ENCODE assay signal across 26 cellular contexts in the genomic region with DNA sequence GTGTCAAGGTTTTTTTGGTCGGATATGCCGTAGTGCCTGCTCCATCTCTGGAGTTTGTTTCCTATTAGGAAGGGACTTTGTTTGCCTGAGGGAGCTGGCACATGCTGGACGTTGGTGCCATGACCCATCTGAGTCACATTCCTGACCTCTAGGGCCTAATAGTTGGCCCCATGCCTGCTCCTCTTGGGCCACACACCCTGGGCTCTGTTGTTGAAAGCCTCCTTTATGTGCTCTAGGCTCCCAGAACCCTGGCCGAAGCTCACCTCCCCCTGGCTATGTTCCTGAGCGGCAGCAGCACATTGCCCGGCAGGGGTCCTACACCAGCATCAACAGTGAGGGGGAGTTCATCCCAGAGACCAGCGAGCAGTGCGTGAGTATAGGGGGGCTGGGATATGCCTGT. TPM values are rescaled to one million over a fixed set of nuclear protein-coding genes. Genes with fewer than 3 reads are reported as not detected.
DNase-seq lines count a peak whose midpoint lies in the region; ATAC-seq, FAIRE-seq and TF ChIP-seq lines count a peak whose summit lies in the region.
"Had no signal": no experiment of that assay in that cellular context is flagged by ENCODE, and none has a peak within 500 bp of the region (broad histone marks: within the 10 kb centered on the region; RNA-seq: fewer than 3 reads in every experiment).

No MANE protein-coding gene starts in this region.

- H3K23ac ChIP-seq in H9 (ENCODE audit: insufficient read length, low read depth, low read length), result no peak overlapping the region
- H3K23ac ChIP-seq in trophoblast cell (ENCODE audit: low read length), result no peak overlapping the region

- intact Hi-C loops in CD14-positive monocyte (cut with micrococcal nuclease), result no loop called here
- intact Hi-C loops in endothelial cell of umbilical vein (cut with micrococcal nuclease), result no loop called here
- intact Hi-C loops in PC-3 (cut with micrococcal nuclease), result no loop called here

- ATAC-seq in PC-3, result no peak

- no peaks in the 10 kb centered on the region for H3K4me1 ChIP-seq in H9 (ENCODE audit: insufficient read depth, low read length)
- peaks cover 38% of the 10 kb centered on the region for H3K4me1 ChIP-seq in endothelial cell of umbilical vein (ENCODE audit: control insufficient read depth, extremely low read depth, insufficient read depth, low read length)
- H3K4me1 ChIP-seq in trophoblast cell (ENCODE audit: control insufficient read depth in 1 of 2, insufficient read depth in 2 of 2, low read length in 2 of 2), result peaks cover 6 to 7% of the 10 kb centered on the region in 2 experiments
- peaks cover under 1% of the 10 kb centered on the region for H3K4me1 ChIP-seq in PC-3 (ENCODE audit: insufficient read depth, low read length)

- no peaks in the 10 kb centered on the region for H3K23me2 ChIP-seq in H9 (ENCODE audit: insufficient read length, low read depth, low read length, poor library complexity, severe bottlenecking)

- H3K4me3 ChIP-seq in endothelial cell of umbilical vein (replicated peaks in 1 of 3; ENCODE audit: insufficient read depth in 1 of 3, low read depth in 1 of 3, low read length in 3 of 3), result no peak overlapping the region
- H3K4me3 ChIP-seq in trophoblast cell (ENCODE audit: low read depth, low read length), result no peak overlapping the region
- no peak overlapping the region for H3K4me3 ChIP-seq in PC-3 (ENCODE audit: low read length)

- no peak overlapping the region for H4K8ac ChIP-seq in H9 (replicated peaks; ENCODE audit: insufficient read length, low read depth, low read length)
- H4K8ac ChIP-seq in trophoblast cell (ENCODE audit: low read depth, low read length), result no peak overlapping the region

- no peak overlapping the region for H3T11ph ChIP-seq in H9 (ENCODE audit: low read length)

- no peak overlapping the region for H3K4me3 Mint-ChIP-seq in CD14-positive monocyte
- H3K4me3 Mint-ChIP-seq in H9, result no peak overlapping the region
- H3K4me3 Mint-ChIP-seq in nephron progenitor cell, result no peak overlapping the region
- H3K4me3 Mint-ChIP-seq: activated naive CD4-positive, alpha-beta T cell treated with anti-CD3 and anti-CD28 coated beads, Interleukin-2, amount 50 U/mL, for 24 hours; CD4-positive, alpha-beta T cell had no signal

- H3K56ac ChIP-seq in H9 (ENCODE audit: insufficient read length, low read depth, low read length), result no peak overlapping the region

- TF ChIP-seq POLR2A in endothelial cell of umbilical vein (IDR thresholded peaks at IDR 0.05; ENCODE audit: low read depth, low read length), result no peak

- dilution Hi-C loops in endothelial cell of umbilical vein (cut with MboI; ENCODE audit: extremely low pct_ligation_motif_present, low sequenced_read_pairs), result no loop called here

- H3K9me3 ChIP-seq in H9 (ENCODE audit: control insufficient read depth, low read depth, low read length) (no peaks in the 10 kb centered on the region), endothelial cell of umbilical vein (replicated peaks; ENCODE audit: control insufficient read depth, insufficient read depth, low read length) (no peaks in the 10 kb centered on the region), trophoblast cell (ENCODE audit: insufficient read depth, low read depth, low read length) (no peaks in the 10 kb centered on the region), PC-3 (ENCODE audit: low read length) (no peaks in the 10 kb centered on the region)

- DNase-seq in CD14-positive monocyte (ENCODE audit: low spot score), result no peak
- no peak for DNase-seq in H9
- peak; percentile 58 for DNase-seq in endothelial cell of umbilical vein (ENCODE audit: low read depth, low spot score)
- no peak for DNase-seq in trophoblast cell
- no peak for DNase-seq in nephron progenitor cell
- DNase-seq in C1 segment of cervical spinal cord (lab: John Stamatoyannopoulos, UW), result no peak
- DNase-seq in SW480 (ENCODE audit: low spot score), result no peak
- DNase-seq in PC-3, result no peak
- DNase-seq: activated CD4-positive, alpha-beta T cell treated with anti-CD3 and anti-CD28 coated beads for 1 hour; activated CD8-positive, alpha-beta memory T cell treated with anti-CD3 and anti-CD28 coated beads for 24 hours; CD4-positive, alpha-beta T cell; cerebellar nuclear complex; DMS 273 treated with DMSO at 0.1 percent for 48 hours; effector CD4-positive, alpha-beta T cell; GDM1; mesenchymal stem cell; MV-4-11; NCI-H187; NCI-H226; NCI-H82 had no signal

- H3K4me1 Mint-ChIP-seq in CD14-positive monocyte (peaks cover 19% of the 10 kb centered on the region), H9 (peaks cover 14 to 15% of the 10 kb centered on the region in 2 experiments), nephron progenitor cell (peaks cover 7% of the 10 kb centered on the region)

- peak; percentile 79 for FAIRE-seq in endothelial cell of umbilical vein (lab: Jason Lieb, UNC)
- FAIRE-seq: astrocyte, GM18507, HTR-8/SVneo, keratinocyte had no signal

- no peak overlapping the region for H3K4ac ChIP-seq in H9 (ENCODE audit: low read depth, low read length)
- H3K4ac ChIP-seq in trophoblast cell (ENCODE audit: low read depth, low read length), result no peak overlapping the region

- peaks cover 4 to 24% of the 10 kb centered on the region in 2 experiments for H3K36me3 ChIP-seq in endothelial cell of umbilical vein (ENCODE audit: control insufficient read depth in 2 of 2, extremely low read depth in 1 of 2, insufficient read depth in 2 of 2, low read length in 2 of 2)
- peaks cover 7 to 10% of the 10 kb centered on the region in 2 experiments for H3K36me3 ChIP-seq in trophoblast cell (ENCODE audit: control insufficient read depth in 1 of 2, insufficient read depth in 2 of 2, low read length in 2 of 2)
- no peaks in the 10 kb centered on the region for H3K36me3 ChIP-seq in PC-3 (ENCODE audit: low read depth, low read length)

- H2BK120ac ChIP-seq in H9 (ENCODE audit: low read depth, low read length, poor library complexity, severe bottlenecking), result no peak overlapping the region
- H2BK120ac ChIP-seq in trophoblast cell (ENCODE audit: insufficient read depth, low read length, poor library complexity), result no peak overlapping the region

- H3K27me3 ChIP-seq in H9 (ENCODE audit: insufficient read depth, low read length) (no peaks in the 10 kb centered on the region), endothelial cell of umbilical vein (ENCODE audit: control insufficient read depth in 2 of 2, insufficient read depth in 2 of 2, low read length in 2 of 2) (no peaks in the 10 kb centered on the region), trophoblast cell (ENCODE audit: insufficient read depth, low read length) (no peaks in the 10 kb centered on the region), PC-3 (ENCODE audit: low read length) (no peaks in the 10 kb centered on the region)

- no peak for TF ChIP-seq CTCF in CD14-positive monocyte (IDR thresholded peaks at IDR 0.05)
- TF ChIP-seq CTCF in H9 (conservative IDR thresholded peaks at IDR 0.05), result no peak
- TF ChIP-seq CTCF in endothelial cell of umbilical vein (IDR thresholded peaks at IDR 0.05; ENCODE audit: extremely low read depth in 1 of 2, insufficient read depth in 1 of 2, low read depth in 1 of 2, low read length in 2 of 2), result no peak
- TF ChIP-seq CTCF in nephron progenitor cell (IDR thresholded peaks at IDR 0.05), result no peak
- TF ChIP-seq CTCF in PC-3 (conservative IDR thresholded peaks at IDR 0.05; ENCODE audit: low read depth, low read length), result no peak

- CTCF ChIA-PET in endothelial cell of umbilical vein (lab: Charles Lee) (interaction anchor here (0.8 to 2.0 kb wide), 8 partner anchors 8 to 70 kb away, joined by 3 to 12 read pairs (median 4); partner anchors contain the start of gene MAP3K3), PC-3 (lab: Charles Lee) (no interaction called here)

- H4K20me1 ChIP-seq in H9 (ENCODE audit: control insufficient read depth, insufficient read depth, insufficient read length), result no peaks in the 10 kb centered on the region
- no peaks in the 10 kb centered on the region for H4K20me1 ChIP-seq in endothelial cell of umbilical vein (replicated peaks; ENCODE audit: control insufficient read depth, extremely low read depth, insufficient read depth, low read length)
- H4K20me1 ChIP-seq in PC-3 (ENCODE audit: low read length), result no peaks in the 10 kb centered on the region

- H3K9me1 ChIP-seq in endothelial cell of umbilical vein (replicated peaks; ENCODE audit: control insufficient read depth, extremely low read depth, insufficient read depth, low read length), result no peaks in the 10 kb centered on the region

- no peaks in the 10 kb centered on the region for H3F3A ChIP-seq in PC-3 (ENCODE audit: low read length, unreplicated experiment)

- H3K27ac ChIP-seq in H9 (ENCODE audit: insufficient read length, low read depth, low read length), result no peak overlapping the region
- no peak overlapping the region for H3K27ac ChIP-seq in endothelial cell of umbilical vein (ENCODE audit: insufficient read depth, low read depth, low read length)
- H3K27ac ChIP-seq in trophoblast cell (ENCODE audit: low read depth, low read length), result peak overlapping the region; percentile 14
- H3K27ac ChIP-seq in PC-3 (ENCODE audit: low read length), result no peak overlapping the region
- H3K27ac ChIP-seq: KMS-11 had no signal

- H2BK15ac ChIP-seq in H9 (ENCODE audit: low read depth, low read length), result no peak overlapping the region

- no peak overlapping the region for H4K12ac ChIP-seq in trophoblast cell (ENCODE audit: low read depth, low read length)

- H3K9me2 ChIP-seq in PC-3 (replicated peaks; ENCODE audit: low read length), result no peaks in the 10 kb centered on the region

- H3K9ac ChIP-seq in H9 (ENCODE audit: extremely low read depth, insufficient read length, low read length) (no peak overlapping the region), endothelial cell of umbilical vein (replicated peaks; ENCODE audit: extremely low read depth, insufficient read depth, low read length) (no peak overlapping the region), trophoblast cell (ENCODE audit: low read length) (no peak overlapping the region), PC-3 (ENCODE audit: low read length) (no peak overlapping the region)
- H3K9ac ChIP-seq: KMS-11 had no signal

- peak overlapping the region in 4 of 7 donors; percentile 30 to 85 (median 69) for H3K27ac Mint-ChIP-seq in CD14-positive monocyte
- H3K27ac Mint-ChIP-seq in H9, result peak overlapping the region; percentile 25 to 75 (median 46); a peak in 3 of 7 replicates
- no peak overlapping the region for H3K27ac Mint-ChIP-seq in nephron progenitor cell
- H3K27ac Mint-ChIP-seq: CD4-positive, alpha-beta T cell had no signal

- H2AK5ac ChIP-seq in H9 (ENCODE audit: insufficient read length, low read length), result no peak overlapping the region
- H2AK5ac ChIP-seq in trophoblast cell (ENCODE audit: low read length), result no peak overlapping the region

- no peak overlapping the region for H2BK12ac ChIP-seq in H9 (ENCODE audit: insufficient read length, low read depth, low read length)
- H2BK12ac ChIP-seq in trophoblast cell (ENCODE audit: low read length), result no peak overlapping the region

- peaks cover 0 to 2% (median 0%) of the 10 kb centered on the region in 3 donors for H3K27me3 Mint-ChIP-seq in CD14-positive monocyte (ENCODE audit: low read depth in 3 of 3)
- no peaks in the 10 kb centered on the region for H3K27me3 Mint-ChIP-seq in H9 (ENCODE audit: low read depth)
- no peaks in the 10 kb centered on the region for H3K27me3 Mint-ChIP-seq in nephron progenitor cell (ENCODE audit: low read depth, poor library complexity)
- H3K27me3 Mint-ChIP-seq: activated naive CD4-positive, alpha-beta T cell treated with anti-CD3 and anti-CD28 coated beads, Interleukin-2, amount 50 U/mL, for 24 hours; CD4-positive, alpha-beta T cell had no signal

- H2AFZ ChIP-seq in H9 (ENCODE audit: low read length) (no peak overlapping the region), endothelial cell of umbilical vein (ENCODE audit: low read depth, low read length) (no peak overlapping the region), trophoblast cell (ENCODE audit: insufficient read depth, low read length, poor library complexity) (no peak overlapping the region), PC-3 (ENCODE audit: low read length) (no peak overlapping the region)

- no CpG with 5 or more reads among the region's 8 CpGs for WGBS in H9 (ENCODE audit: extremely low coverage, insufficient read length, low lambda C conversion rate)
- WGBS in trophoblast cell (ENCODE audit: extremely low coverage, insufficient coverage, insufficient read length), result no CpG with 5 or more reads among the region's 8 CpGs

- POLR2A ChIA-PET in endothelial cell of umbilical vein (lab: Charles Lee) (interaction anchor here (0.6 kb wide), 1 partner anchor 162 kb away, joined by 7 read pairs; no protein-coding TSS in a partner anchor), PC-3 (lab: Charles Lee; ENCODE audit: unreplicated experiment) (no interaction called here)

- H3K4me2 ChIP-seq in H9 (ENCODE audit: insufficient read depth, insufficient read length, low read length) (no peak overlapping the region), endothelial cell of umbilical vein (ENCODE audit: insufficient read depth, low read length) (no peak overlapping the region), trophoblast cell (ENCODE audit: low read length) (no peak overlapping the region), PC-3 (ENCODE audit: low read length) (no peak overlapping the region)
- H3K4me2 ChIP-seq: KMS-11 had no signal

- H3K79me1 ChIP-seq in H9 (ENCODE audit: insufficient read depth, low read depth, low read length, poor library complexity, severe bottlenecking), result no peaks in the 10 kb centered on the region
- H3K79me1 ChIP-seq in trophoblast cell (ENCODE audit: low read length), result peaks cover 2% of the 10 kb centered on the region

- H3K79me2 ChIP-seq in H9 (ENCODE audit: insufficient read depth, low read length) (no peaks in the 10 kb centered on the region), endothelial cell of umbilical vein (ENCODE audit: control insufficient read depth, insufficient read depth, low read length) (peaks cover 8% of the 10 kb centered on the region), trophoblast cell (ENCODE audit: control insufficient read depth, insufficient read depth, low read length, poor library complexity) (no peaks in the 10 kb centered on the region), PC-3 (ENCODE audit: low read length) (no peaks in the 10 kb centered on the region)

- H2BK20ac ChIP-seq in H9 (ENCODE audit: low read depth, low read length, poor library complexity, severe bottlenecking), result no peak overlapping the region

- H3K14ac ChIP-seq in H9 (ENCODE audit: insufficient read depth, low read length) (no peak overlapping the region), trophoblast cell (ENCODE audit: low read length) (no peak overlapping the region)

- H3K36me3 Mint-ChIP-seq in CD14-positive monocyte (peaks cover 95 to 99% of the 10 kb centered on the region in 2 donors), H9 (ENCODE audit: insufficient read depth in 1 of 3, low read depth in 3 of 3) (peaks cover 0 to 3% (median 0%) of the 10 kb centered on the region in 3 experiments; a peak in 4 of 7 replicates), nephron progenitor cell (ENCODE audit: low read depth) (peaks cover 30% of the 10 kb centered on the region)
- H3K36me3 Mint-ChIP-seq: activated naive CD4-positive, alpha-beta T cell treated with anti-CD3 and anti-CD28 coated beads, Interleukin-2, amount 50 U/mL, for 24 hours had no signal

- H2BK5ac ChIP-seq in H9 (ENCODE audit: insufficient read length, low read length), result no peak overlapping the region
- no peak overlapping the region for H2BK5ac ChIP-seq in trophoblast cell (ENCODE audit: low read depth, low read length, poor library complexity)

- H3K9me3 Mint-ChIP-seq in CD14-positive monocyte (peaks cover 0 to 7% (median 0%) of the 10 kb centered on the region in 7 donors), H9 (no peaks in the 10 kb centered on the region), nephron progenitor cell (no peaks in the 10 kb centered on the region)
- H3K9me3 Mint-ChIP-seq: activated naive CD4-positive, alpha-beta T cell treated with anti-CD3 and anti-CD28 coated beads, Interleukin-2, amount 50 U/mL, for 24 hours; CD4-positive, alpha-beta T cell had no signal

- BruUV-seq in endothelial cell of umbilical vein (replicated peaks; lab: Mats Ljungman, UMichigan) (no TSS peak), PC-3 (replicated peaks; lab: Mats Ljungman, UMichigan) (no TSS peak)

- no peak overlapping the region for H4K5ac ChIP-seq in H9 (ENCODE audit: insufficient read length, low read depth, low read length)

- H4K91ac ChIP-seq in H9 (ENCODE audit: insufficient read length, low read depth, low read length) (no peak overlapping the region), trophoblast cell (ENCODE audit: low read depth, low read length) (no peak overlapping the region)

- H3K18ac ChIP-seq in H9 (ENCODE audit: insufficient read length, low read depth, low read length), result no peak overlapping the region
- no peak overlapping the region for H3K18ac ChIP-seq in trophoblast cell (ENCODE audit: low read length)

RNA-seq across cellular contexts. Expression of gene LIMD2, which starts 18.4 kb away (rescaled TPM):
- polyA plus RNA-seq in CD14-positive monocyte (100 to 1,000 TPM; 315 to 334 TPM), endothelial cell of umbilical vein (83.9 and 99.9 TPM in 2 replicates)
- total RNA-seq in H9 (2021) (93.5 and 94.4 TPM in 2 replicates), endothelial cell of umbilical vein (69.0 TPM in 2 replicates), PC-3 (2014; rRNA removed) (19.4 and 43.0 TPM in 2 replicates)
- polyA plus RNA-seq in endothelial cell of umbilical vein (2011; cell fraction: cytosol; rRNA removed), result 49.3 and 79.2 TPM in 2 replicates
- 178 and 208 TPM in 2 replicates for polyA plus RNA-seq in endothelial cell of umbilical vein (2011; cell fraction: nucleus; rRNA removed)
- polyA plus RNA-seq in endothelial cell of umbilical vein (2012), result 39.9 and 71.5 TPM in 2 replicates
- polyA minus RNA-seq in endothelial cell of umbilical vein, result 19.3 and 23.6 TPM in 2 replicates
- not detected for polyA minus RNA-seq in endothelial cell of umbilical vein (2011; cell fraction: cytosol; rRNA and poly(A)+ RNA removed)
- 13.0 and 34.0 TPM in 2 replicates for polyA minus RNA-seq in endothelial cell of umbilical vein (2011; cell fraction: nucleus; rRNA and poly(A)+ RNA removed)
- 25.4 TPM in 2 replicates for polyA plus RNA-seq in trophoblast cell (2013)

RNA-seq across cellular contexts. Expression of gene MAP3K3, which starts 59.3 kb away (rescaled TPM):
- 10 to 100 TPM; 52.2 to 63.6 TPM for polyA plus RNA-seq in CD14-positive monocyte
- 21.1 and 24.3 TPM in 2 replicates for total RNA-seq in H9 (2021)
- total RNA-seq in endothelial cell of umbilical vein, result 81.0 and 91.4 TPM in 2 replicates
- polyA plus RNA-seq in endothelial cell of umbilical vein, result 47.4 and 56.6 TPM in 2 replicates
- polyA plus RNA-seq in endothelial cell of umbilical vein (2011; cell fraction: cytosol; rRNA removed), result 58.3 and 59.8 TPM in 2 replicates
- 121 and 129 TPM in 2 replicates for polyA plus RNA-seq in endothelial cell of umbilical vein (2011; cell fraction: nucleus; rRNA removed)
- polyA plus RNA-seq in endothelial cell of umbilical vein (2012), result 62.5 and 62.6 TPM in 2 replicates
- polyA minus RNA-seq in endothelial cell of umbilical vein, result 114 and 118 TPM in 2 replicates
- 7.2 TPM for polyA minus RNA-seq in endothelial cell of umbilical vein (2011; cell fraction: cytosol; rRNA and poly(A)+ RNA removed)
- 90.0 and 101 TPM in 2 replicates for polyA minus RNA-seq in endothelial cell of umbilical vein (2011; cell fraction: nucleus; rRNA and poly(A)+ RNA removed)
- 8.1 and 8.2 TPM in 2 replicates for polyA plus RNA-seq in trophoblast cell (2013)
- 27.1 and 36.1 TPM in 2 replicates for total RNA-seq in PC-3 (2014; rRNA removed)
